In genomic region chr1:41327383-41327999, GRCh38 we compare ENCODE assay signal across 22 cellular contexts. TPM values are rescaled to one million over a fixed set of nuclear protein-coding genes. Genes with fewer than 3 reads are reported as not detected.
"Had no signal": no experiment of that assay in that cellular context is flagged by ENCODE, and none has a peak within 500 bp of the region (broad histone marks: within the 10 kb centered on the region; RNA-seq: fewer than 3 reads in every experiment).

No MANE protein-coding gene starts in this region.

- H3K4me1 ChIP-seq: adrenal gland, Peyer's patch had no signal

- H3K27ac ChIP-seq: adrenal gland, Peyer's patch, VCaP had no signal

- H3K4me3 ChIP-seq: adrenal gland, Peyer's patch had no signal

- H3K9me3 ChIP-seq: adrenal gland, Peyer's patch had no signal

- H3K36me3 ChIP-seq: adrenal gland, Peyer's patch had no signal

- H3K36me3 Mint-ChIP-seq: activated naive CD8-positive, alpha-beta T cell treated with anti-CD3 and anti-CD28 coated beads, Interleukin-2, amount 10 ng/mL, durations not matched to agents 7 days and 5 days had no signal

- H3K27me3 ChIP-seq: adrenal gland, Peyer's patch had no signal

- H3K27ac Mint-ChIP-seq: activated CD4-positive, alpha-beta T cell treated with anti-CD3 and anti-CD28 coated beads for 36 hours; activated CD8-positive, alpha-beta T cell treated with anti-CD3 and anti-CD28 coated beads, Interleukin-2, amount 10 ng/mL, durations not matched to agents 7 days and 5 days; activated naive CD8-positive, alpha-beta T cell treated with anti-CD3 and anti-CD28 coated beads, Interleukin-2, amount 10 ng/mL, durations not matched to agents 7 days and 5 days; activated T-cell treated with anti-CD3 and anti-CD28 coated beads, Interleukin-2, amount 50 U/mL, for 72 hours; T-helper 17 cell had no signal

- ATAC-seq: activated CD4-positive, alpha-beta T cell treated with anti-CD3 and anti-CD28 coated beads for 36 hours; activated CD8-positive, alpha-beta T cell treated with anti-CD3 and anti-CD28 coated beads, Interleukin-2, amount 10 ng/mL, durations not matched to agents 7 days and 5 days; activated T-cell treated with anti-CD3 and anti-CD28 coated beads, Interleukin-2, amount 50 U/mL, for 72 hours; T-helper 17 cell had no signal

- DNase-seq: activated CD4-positive, alpha-beta T cell treated with anti-CD3 and anti-CD28 coated beads for 36 hours; activated CD8-positive, alpha-beta T cell treated with anti-CD3 and anti-CD28 coated beads, Interleukin-2, amount 10 ng/mL, durations not matched to agents 7 days and 5 days; activated naive CD4-positive, alpha-beta T cell treated with anti-CD3 and anti-CD28 coated beads, Interleukin-2, amount 50 U/mL, for 16 hours; activated naive CD8-positive, alpha-beta T cell treated with anti-CD3 and anti-CD28 coated beads, Interleukin-2, amount 10 ng/mL, durations not matched to agents 7 days and 5 days; activated T-cell treated with anti-CD3 and anti-CD28 coated beads, Interleukin-2, amount 50 U/mL, for 72 hours; adrenal gland; anterior cingulate cortex; cerebellar nuclear complex; Karpas-422; MM.1S; NCI-H1105 treated with DMSO at 0.1 percent for 48 hours; NCI-H1436 treated with DMSO at 0.1 percent for 48 hours; NCI-H187; NCI-H2081 treated with DMSO at 0.1 percent for 48 hours; NCI-H526; NCI-H774; NK-92 treated with Interleukin-12 subunit alpha and Interleukin-12 subunit beta, amount 100 ng/mL, for 24 hours; Peyer's patch; SHP77 treated with DMSO at 0.1 percent for 48 hours; T-helper 17 cell; T-helper 9 cell had no signal

- H3K27me3 Mint-ChIP-seq: activated CD4-positive, alpha-beta T cell treated with anti-CD3 and anti-CD28 coated beads for 36 hours had no signal

- H3K4me3 Mint-ChIP-seq: activated CD4-positive, alpha-beta T cell treated with anti-CD3 and anti-CD28 coated beads for 36 hours; activated CD8-positive, alpha-beta T cell treated with anti-CD3 and anti-CD28 coated beads, Interleukin-2, amount 10 ng/mL, durations not matched to agents 7 days and 5 days; activated naive CD8-positive, alpha-beta T cell treated with anti-CD3 and anti-CD28 coated beads, Interleukin-2, amount 10 ng/mL, durations not matched to agents 7 days and 5 days; activated T-cell treated with anti-CD3 and anti-CD28 coated beads, Interleukin-2, amount 50 U/mL, for 72 hours; T-helper 17 cell had no signal

- H3K9me3 Mint-ChIP-seq: activated naive CD8-positive, alpha-beta T cell treated with anti-CD3 and anti-CD28 coated beads, Interleukin-2, amount 10 ng/mL, durations not matched to agents 7 days and 5 days; activated T-cell treated with anti-CD3 and anti-CD28 coated beads, Interleukin-2, amount 50 U/mL, for 72 hours had no signal

- H3K4me1 Mint-ChIP-seq: activated CD4-positive, alpha-beta T cell treated with anti-CD3 and anti-CD28 coated beads for 36 hours; activated naive CD8-positive, alpha-beta T cell treated with anti-CD3 and anti-CD28 coated beads, Interleukin-2, amount 10 ng/mL, durations not matched to agents 7 days and 5 days; T-helper 17 cell had no signal

RNA-seq across cellular contexts. Expression of gene FOXO6, which starts 33.7 kb away (rescaled TPM):
- total RNA-seq: activated naive CD8-positive, alpha-beta T cell treated with anti-CD3 and anti-CD28 coated beads, Interleukin-2, amount 10 ng/mL, durations not matched to agents 7 days and 5 days had no signal
